ENCODE assay signal across 8 cellular contexts in the genomic region with DNA sequence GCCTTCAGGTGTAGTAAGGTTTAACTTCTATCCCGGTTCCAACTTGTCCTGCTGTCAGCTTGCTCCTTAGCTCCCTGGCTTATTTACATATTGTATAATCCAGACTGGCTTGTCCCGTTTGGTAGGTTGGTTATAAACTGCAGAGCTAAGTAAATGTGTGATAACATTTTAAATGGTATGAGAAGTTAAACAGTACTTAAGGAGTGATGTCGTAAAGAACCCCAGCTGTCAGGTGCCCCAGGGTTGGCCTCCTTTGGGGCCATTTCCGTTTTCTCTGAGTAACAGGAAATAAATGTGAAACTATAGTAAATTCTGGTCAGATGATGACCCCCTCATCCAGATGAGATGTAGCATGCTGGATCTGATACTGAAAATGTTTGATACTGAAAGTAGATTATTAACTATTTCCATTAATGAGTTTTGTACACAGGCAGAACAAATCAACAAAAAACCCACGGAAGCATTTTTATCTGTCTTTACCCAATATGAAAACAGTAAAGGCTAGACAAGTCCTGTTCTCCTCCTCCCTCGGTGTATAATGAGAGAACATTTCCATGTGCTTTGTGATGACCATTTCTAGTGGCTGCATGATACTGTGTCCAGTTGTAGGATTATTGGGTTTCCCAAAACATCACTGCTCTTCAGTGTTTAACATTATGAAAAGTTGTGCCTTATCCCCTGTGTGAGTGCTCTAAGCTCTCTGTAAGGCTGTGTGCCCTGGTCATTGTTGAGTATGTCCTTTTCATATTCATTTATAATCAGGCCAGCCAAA. TPM values are rescaled to one million over a fixed set of nuclear protein-coding genes. Genes with fewer than 3 reads are reported as not detected.
DNase-seq lines count a peak whose midpoint lies in the region; ATAC-seq and TF ChIP-seq lines count a peak whose summit lies in the region.

No MANE protein-coding gene starts in this region.

- ATAC-seq in GM18520 (IDR thresholded peaks at IDR 0.05; ENCODE audit: unreplicated experiment) (peak; percentile 70), HG03025 (IDR thresholded peaks at IDR 0.05; ENCODE audit: low FRiP score, unreplicated experiment) (peak; percentile 62)

- peak overlapping the region; percentile 52 for H3K4me2 ChIP-seq in PC-9

- BruUV-seq in PC-9 (replicated peaks; lab: Mats Ljungman, UMichigan): no TSS peak

- H3K27ac ChIP-seq in AG04450 (ENCODE audit: low read depth, low read length) (peak overlapping the region; percentile 32), PC-9 (peak overlapping the region; percentile 87), muscle layer of duodenum (ENCODE audit: low read length) (peak overlapping the region; percentile 84)

- peaks cover 12% of the 10 kb centered on the region; the same call in 1 of the 2 replicates for H3F3A ChIP-seq in PC-9 (ENCODE audit: insufficient read depth, low read depth)

- CTCF ChIA-PET in AG04450 (lab: Charles Lee) (interaction anchor here (1.1 kb wide), 1 partner anchor 152 kb away, joined by 3 read pairs; no protein-coding TSS in a partner anchor), PC-9 (lab: Charles Lee) (no interaction called here)

- H3K4me3 ChIP-seq in AG04450 (ENCODE audit: low read depth, low read length): no peak overlapping the region
- no peak overlapping the region for H3K4me3 ChIP-seq in PC-9
- no peak overlapping the region for H3K4me3 ChIP-seq in choroid plexus epithelial cell (ENCODE audit: low read depth, low read length)
- peak overlapping the region in 1 of 2 donors; percentile 35 for H3K4me3 ChIP-seq in muscle layer of duodenum (ENCODE audit: low read depth in 1 of 2, low read length in 2 of 2)

- TF ChIP-seq CTCF in AG04450 (IDR thresholded peaks at IDR 0.05; ENCODE audit: low read depth, low read length) (no peak), PC-9 (conservative IDR thresholded peaks at IDR 0.05) (no peak), choroid plexus epithelial cell (conservative IDR thresholded peaks at IDR 0.05; ENCODE audit: low read depth, low read length) (no peak)

- H4K20me1 ChIP-seq in PC-9 (ENCODE audit: insufficient read depth): no peaks in the 10 kb centered on the region

- no peaks in the 10 kb centered on the region for H3K9me2 ChIP-seq in PC-9 (ENCODE audit: insufficient read depth)

- H3K4me1 ChIP-seq in PC-9 (replicated peaks; ENCODE audit: insufficient read depth) (peaks cover 54% of the 10 kb centered on the region), muscle layer of duodenum (ENCODE audit: control insufficient read depth in 1 of 2, insufficient read depth in 2 of 2, low read length in 2 of 2) (peaks cover 43 to 73% of the 10 kb centered on the region in 2 donors)

- intact Hi-C loops in PC-9 (cut with micrococcal nuclease; ENCODE audit: unreplicated experiment): loop anchor here (1.0 to 10.0 kb wide), 2 partner anchors 23 to 884 kb away; a partner anchor contains a TSS

- H3K27me3 ChIP-seq in AG04450 (ENCODE audit: control insufficient read depth, insufficient read depth, low read length) (no peaks in the 10 kb centered on the region), PC-9 (ENCODE audit: insufficient read depth, low read depth) (no peaks in the 10 kb centered on the region), muscle layer of duodenum (ENCODE audit: low read depth, low read length) (no peaks in the 10 kb centered on the region)

- POLR2A ChIA-PET in AG04450 (lab: Yijun Ruan, JAX) (interaction anchor here (1.5 kb wide), 1 partner anchor 25 kb away, joined by 7 read pairs; no protein-coding TSS in a partner anchor), PC-9 (lab: Charles Lee; ENCODE audit: unreplicated experiment) (interaction anchor here (0.6 to 0.7 kb wide), 4 partner anchors 9 to 150 kb away, joined by 3 to 4 read pairs (median 4); no protein-coding TSS in a partner anchor)

- H3K9me3 ChIP-seq in AG04450 (ENCODE audit: control insufficient read depth, insufficient read depth, low read length) (no peaks in the 10 kb centered on the region), PC-9 (ENCODE audit: insufficient read depth, low read depth) (no peaks in the 10 kb centered on the region), muscle layer of duodenum (ENCODE audit: control insufficient read depth in 1 of 2, low read length in 2 of 2) (no peaks in the 10 kb centered on the region)

- H2AFZ ChIP-seq in PC-9: no peak overlapping the region

- DNase-seq in AG04450 (ENCODE audit: low read depth, low spot score) (no peak), PC-9 (peak; percentile 56 to 88), choroid plexus epithelial cell (ENCODE audit: low read depth) (peak; percentile 93), DMS79 treated with DMSO at 0.1 percent for 48 hours (lab: John Stamatoyannopoulos, UW) (no peak), NCI-H1092 (lab: John Stamatoyannopoulos, UW) (no peak)

- peaks cover 48% of the 10 kb centered on the region for H3K79me2 ChIP-seq in PC-9 (ENCODE audit: low read depth)

- H3K36me3 ChIP-seq in PC-9 (ENCODE audit: low read depth) (no peaks in the 10 kb centered on the region), muscle layer of duodenum (ENCODE audit: control insufficient read depth in 1 of 2, insufficient read depth in 2 of 2, low read length in 2 of 2) (no peaks in the 10 kb centered on the region)

RNA-seq across cellular contexts. Expression of a gene that starts 22.4 kb away (rescaled TPM):
- 11.7 and 13.8 TPM in 2 replicates for polyA plus RNA-seq in AG04450 (2011; rRNA removed)
- 21.5 and 27.1 TPM in 2 replicates for polyA minus RNA-seq in AG04450 (2011; rRNA and poly(A)+ RNA removed)
- 27.4 and 29.4 TPM in 2 replicates for total RNA-seq in PC-9 (2021)

Comparison
In these comparisons a context has a peak if more than half of its experiments do, and no peak if none do; other contexts are left out.
1. DNase-seq: peak in PC-9 (2 of 2) and choroid plexus epithelial cell (single experiment); none in AG04450 (single experiment), DMS79 treated with DMSO at 0.1 percent for 48 hours (single experiment) and NCI-H1092 (single experiment).
2. H3K27ac ChIP-seq: peak in every context shown above with its lines; median percentile 87 in PC-9; 84 in muscle layer of duodenum; 32 in AG04450.